In the genomic region with DNA sequence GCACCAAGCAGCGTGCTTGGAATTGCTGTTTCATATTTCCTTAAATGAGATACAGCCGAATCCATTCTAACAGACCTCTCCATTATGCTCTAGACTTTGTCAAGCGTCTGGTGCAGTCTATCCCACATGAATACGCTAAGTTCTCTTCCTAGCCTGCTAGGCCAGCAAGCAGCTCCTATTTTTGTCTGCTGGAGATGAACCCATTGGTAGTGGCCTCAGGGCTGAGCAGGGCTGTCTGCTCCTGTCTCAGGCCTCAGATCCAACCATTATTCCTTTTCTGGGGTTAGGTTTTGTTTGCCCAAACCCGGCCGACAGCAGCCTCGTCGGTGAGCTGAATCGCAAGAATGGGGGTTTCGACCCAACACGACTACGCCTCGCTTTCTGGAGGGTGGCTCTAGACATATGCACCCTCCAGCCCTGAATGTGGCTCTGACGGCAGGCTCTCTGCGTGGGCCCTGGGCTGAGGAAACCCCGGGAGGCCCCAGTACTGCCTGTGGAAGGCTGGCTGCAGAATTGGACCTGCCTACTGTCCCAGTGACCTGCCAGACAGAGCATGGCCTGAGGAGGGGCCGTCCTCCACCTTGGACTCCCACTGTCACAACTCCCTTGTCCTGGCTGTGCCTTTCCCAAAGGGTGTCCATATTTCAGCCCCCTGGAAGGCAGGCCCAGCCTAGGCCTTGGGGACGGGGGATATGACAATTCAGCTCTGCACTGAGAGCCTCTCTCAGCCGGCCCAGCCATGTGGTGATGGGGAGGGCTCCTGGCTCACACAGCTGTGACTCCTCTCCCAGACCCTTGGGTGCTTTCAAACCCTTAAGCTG, we compare ENCODE assay signal across 19 cellular contexts.
"Had no signal": no experiment of that assay in that cellular context is flagged by ENCODE, and none has a peak within 500 bp of the region (broad histone marks: within the 10 kb centered on the region; RNA-seq: fewer than 3 reads in every experiment).

No MANE protein-coding gene starts in this region.

- H3K36me3 Mint-ChIP-seq: stimulated activated naive B cell treated with anti-CD40 and anti-IgM and Interleukin-4, amounts not matched to agents 10 μg/mL and 1 μg/mL and 100 μg/mL, for 72 hours had no signal

- H3K36me3 ChIP-seq: adrenal gland, suprapubic skin, upper lobe of left lung had no signal

- DNase-seq: activated CD4-positive, alpha-beta T cell treated with anti-CD3 and anti-CD28 coated beads for 1 hour; activated CD8-positive, alpha-beta T cell treated with anti-CD3 and anti-CD28 coated beads for 36 hours; activated naive CD4-positive, alpha-beta T cell treated with anti-CD3 and anti-CD28 coated beads, Interleukin-2, amount 50 U/mL, for 16 hours; body of pancreas; dermis blood vessel endothelial cell; endodermal cell; erythroblast; glutamatergic neuron; left colon; mesendoderm; small intestine; stimulated activated naive B cell treated with anti-CD40 and anti-IgM and Interleukin-4, amounts not matched to agents 10 μg/mL and 1 μg/mL and 100 μg/mL, for 72 hours; T-helper 9 cell had no signal

- H3K4me3 ChIP-seq: adrenal gland, body of pancreas, suprapubic skin, upper lobe of left lung had no signal

- H3K9me3 Mint-ChIP-seq: activated CD8-positive, alpha-beta T cell treated with anti-CD3 and anti-CD28 coated beads for 36 hours; activated T-helper 2 cell treated with anti-CD3 and anti-CD28 coated beads, Interferon-gamma antibody, Interleukin-2, Interleukin-4, amounts not matched to agents 10 μg/mL and 5 μg/mL and 100 μg/mL, durations not matched to agents 14 hours and 24 hours and 36 hours; central memory CD8-positive, alpha-beta T cell had no signal

- H3K4me1 ChIP-seq: adrenal gland, body of pancreas, parathyroid adenoma, suprapubic skin, upper lobe of left lung had no signal

- H3K4me1 Mint-ChIP-seq: central memory CD8-positive, alpha-beta T cell; endodermal cell; stimulated activated naive B cell treated with anti-CD40 and anti-IgM and Interleukin-4, amounts not matched to agents 10 μg/mL and 1 μg/mL and 100 μg/mL, for 72 hours had no signal

- H3K27ac Mint-ChIP-seq: activated CD8-positive, alpha-beta T cell treated with anti-CD3 and anti-CD28 coated beads for 36 hours; activated T-helper 2 cell treated with anti-CD3 and anti-CD28 coated beads, Interferon-gamma antibody, Interleukin-2, Interleukin-4, amounts not matched to agents 10 μg/mL and 5 μg/mL and 100 μg/mL, durations not matched to agents 14 hours and 24 hours and 36 hours; endodermal cell; stimulated activated naive B cell treated with anti-CD40 and anti-IgM and Interleukin-4, amounts not matched to agents 10 μg/mL and 1 μg/mL and 100 μg/mL, for 72 hours had no signal

- H3K27me3 Mint-ChIP-seq: activated CD8-positive, alpha-beta T cell treated with anti-CD3 and anti-CD28 coated beads for 36 hours; central memory CD8-positive, alpha-beta T cell had no signal

- H3K4me3 Mint-ChIP-seq: activated CD8-positive, alpha-beta T cell treated with anti-CD3 and anti-CD28 coated beads for 36 hours; central memory CD8-positive, alpha-beta T cell; endodermal cell; stimulated activated naive B cell treated with anti-CD40 and anti-IgM and Interleukin-4, amounts not matched to agents 10 μg/mL and 1 μg/mL and 100 μg/mL, for 72 hours had no signal

- H3K27ac ChIP-seq: adrenal gland, body of pancreas, parathyroid adenoma, suprapubic skin, upper lobe of left lung had no signal

- ATAC-seq: activated CD8-positive, alpha-beta T cell treated with anti-CD3 and anti-CD28 coated beads for 36 hours; body of pancreas; left colon; stimulated activated naive B cell treated with anti-CD40 and anti-IgM and Interleukin-4, amounts not matched to agents 10 μg/mL and 1 μg/mL and 100 μg/mL, for 72 hours had no signal

- H3K9me3 ChIP-seq: adrenal gland, body of pancreas, suprapubic skin, upper lobe of left lung had no signal

- H3K27me3 ChIP-seq: adrenal gland, body of pancreas, suprapubic skin, upper lobe of left lung had no signal
